ENCODE assay signal across 17 cellular contexts in genomic region chr18:3140986-3141639, GRCh38.
"Had no signal": no experiment of that assay in that cellular context is flagged by ENCODE, and none has a peak within 500 bp of the region (broad histone marks: within the 10 kb centered on the region; RNA-seq: fewer than 3 reads in every experiment).

No MANE protein-coding gene starts in this region.

- H3K27ac ChIP-seq: brain microvascular endothelial cell, coronary artery, spleen, thoracic aorta, upper lobe of right lung had no signal

- H3K36me3 ChIP-seq: brain microvascular endothelial cell, spleen, thoracic aorta, upper lobe of right lung had no signal

- H3K4me1 ChIP-seq: spleen, upper lobe of right lung had no signal

- ATAC-seq: activated CD8-positive, alpha-beta T cell treated with anti-CD3 and anti-CD28 coated beads, Interleukin-2, amount 10 ng/mL, durations not matched to agents 7 days and 5 days; naive thymus-derived CD8-positive, alpha-beta T cell; stimulated activated memory B cell treated with anti-CD40 and anti-IgM and Interleukin-4, amounts not matched to agents 10 μg/mL and 1 μg/mL and 100 μg/mL, for 72 hours; T-cell; upper lobe of right lung had no signal

- H3K4me3 ChIP-seq: coronary artery, spleen, thoracic aorta, upper lobe of right lung had no signal

- H3K27me3 ChIP-seq: brain microvascular endothelial cell, spleen, upper lobe of right lung had no signal

- DNase-seq: activated CD4-positive, alpha-beta T cell treated with anti-CD3 and anti-CD28 coated beads, Interleukin-2, amount 10 ng/mL, durations not matched to agents 7 days and 5 days; activated CD4-positive, CD25-positive, alpha-beta regulatory T cell; activated CD8-positive, alpha-beta T cell treated with anti-CD3 and anti-CD28 coated beads, Interleukin-2, amount 10 ng/mL, durations not matched to agents 7 days and 5 days; activated naive CD4-positive, alpha-beta T cell treated with Interleukin-2 at 50 U/mL for 16 hours; activated naive CD8-positive, alpha-beta T cell treated with anti-CD3 and anti-CD28 coated beads, Interleukin-2, amount 10 ng/mL, durations not matched to agents 7 days and 5 days; activated T-cell treated with anti-CD3 and anti-CD28 coated beads, Interleukin-2, amount 50 U/mL, for 24 hours; brain microvascular endothelial cell; head of caudate nucleus; kidney glomerular epithelial cell; naive thymus-derived CD8-positive, alpha-beta T cell; spleen; stimulated activated CD4-positive, alpha-beta T cell treated with anti-CD3 and anti-CD28 coated beads, Interleukin-4, amount 100 ng/mL, for 4 hours; T-cell; upper lobe of right lung had no signal

- H3K9me3 ChIP-seq: thoracic aorta, upper lobe of right lung had no signal
